Comparison of ENCODE assay signal across 1 cellular context in the genomic region with DNA sequence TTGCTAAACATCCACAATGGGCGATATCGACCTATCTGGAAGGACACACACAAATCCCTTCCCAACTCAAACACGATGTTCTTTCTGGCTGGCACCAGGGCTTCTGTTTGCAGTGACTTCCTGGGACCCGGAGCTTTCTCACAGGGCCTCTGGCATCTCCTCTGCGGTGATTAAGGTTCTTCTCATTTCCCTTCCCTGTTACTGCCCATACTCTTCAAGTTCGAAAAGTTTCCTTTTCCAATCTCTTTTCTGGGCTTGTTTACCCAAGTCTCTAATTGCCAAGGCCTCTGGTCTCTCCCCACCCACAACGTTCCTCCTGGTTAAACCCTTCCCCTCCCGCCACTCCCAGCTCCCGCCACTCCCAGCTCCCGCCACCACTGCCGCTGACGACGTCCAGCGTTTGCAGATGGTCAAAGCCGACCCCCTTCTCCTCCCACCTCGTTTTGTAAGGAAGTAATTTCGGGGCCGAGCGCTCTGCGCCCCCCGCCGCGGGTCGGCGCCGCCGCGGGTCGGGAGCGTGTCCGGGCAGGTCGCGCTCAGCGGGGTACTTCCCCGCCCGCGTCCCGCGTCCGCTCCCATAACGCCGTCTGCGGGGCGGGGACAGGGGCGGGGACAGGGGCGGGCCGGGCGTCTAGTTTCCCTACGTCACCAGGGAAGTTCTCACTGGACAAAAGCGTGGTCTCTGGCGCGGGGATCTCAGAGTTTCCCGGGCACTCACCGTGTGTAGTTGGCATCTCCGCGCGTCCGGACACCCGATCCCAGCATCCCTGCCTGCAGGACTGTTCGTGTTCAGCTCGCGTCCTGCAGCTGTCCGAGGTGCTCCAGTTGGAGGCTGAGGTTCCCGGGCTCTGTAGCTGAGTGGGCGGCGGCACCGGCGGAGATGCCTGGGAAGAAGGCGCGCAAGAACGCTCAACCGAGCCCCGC.
TF ChIP-seq lines count a peak whose summit lies in the region.

A gene (plus strand): TSS at position 699 of the 924 bp plus-strand sequence. CDS start 182 bp downstream, at position 881.

TF ChIP-seq in K562, 482 proteins besides CTCF, POLR2A, EP300 and RAD21 (continued from another document):
- peak; percentile 91 for TF ChIP-seq POLR2H (tag; IDR thresholded peaks at IDR 0.05; ENCODE audit: low read depth)
- 0 out of 4 replicates have a peak, but pooled peaks of 1 of the 2 experiments have one; percentile 43 for TF ChIP-seq HDAC1 (IDR thresholded peaks at IDR 0.05)
- no peak for TF ChIP-seq ATF7 (IDR thresholded peaks at IDR 0.05)
- no peak for TF ChIP-seq SP2 (IDR thresholded peaks at IDR 0.05; ENCODE audit: extremely low read depth, low read depth, low read length, poor library complexity, severe bottlenecking)
- TF ChIP-seq, protein P1, sequence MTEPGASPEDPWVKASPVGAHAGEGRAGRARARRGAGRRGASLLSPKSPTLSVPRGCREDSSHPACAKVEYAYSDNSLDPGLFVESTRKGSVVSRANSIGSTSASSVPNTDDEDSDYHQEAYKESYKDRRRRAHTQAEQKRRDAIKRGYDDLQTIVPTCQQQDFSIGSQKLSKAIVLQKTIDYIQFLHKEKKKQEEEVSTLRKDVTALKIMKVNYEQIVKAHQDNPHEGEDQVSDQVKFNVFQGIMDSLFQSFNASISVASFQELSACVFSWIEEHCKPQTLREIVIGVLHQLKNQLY (CRISPR knock-in tag; conservative IDR thresholded peaks at IDR 0.05), result no peak
- TF ChIP-seq TEAD4 (IDR thresholded peaks at IDR 0.05; ENCODE audit: low read length), result no peak
- TF ChIP-seq TEAD4 (CRISPR knock-in tag; IDR thresholded peaks at IDR 0.05; ENCODE audit: borderline replicate concordance), result no peak
- TF ChIP-seq OTX1 (CRISPR knock-in tag; IDR thresholded peaks at IDR 0.05), result no peak
- no peak for TF ChIP-seq ESRRA (IDR thresholded peaks at IDR 0.05; ENCODE audit: borderline replicate concordance, low read depth)
- TF ChIP-seq, protein P2, sequence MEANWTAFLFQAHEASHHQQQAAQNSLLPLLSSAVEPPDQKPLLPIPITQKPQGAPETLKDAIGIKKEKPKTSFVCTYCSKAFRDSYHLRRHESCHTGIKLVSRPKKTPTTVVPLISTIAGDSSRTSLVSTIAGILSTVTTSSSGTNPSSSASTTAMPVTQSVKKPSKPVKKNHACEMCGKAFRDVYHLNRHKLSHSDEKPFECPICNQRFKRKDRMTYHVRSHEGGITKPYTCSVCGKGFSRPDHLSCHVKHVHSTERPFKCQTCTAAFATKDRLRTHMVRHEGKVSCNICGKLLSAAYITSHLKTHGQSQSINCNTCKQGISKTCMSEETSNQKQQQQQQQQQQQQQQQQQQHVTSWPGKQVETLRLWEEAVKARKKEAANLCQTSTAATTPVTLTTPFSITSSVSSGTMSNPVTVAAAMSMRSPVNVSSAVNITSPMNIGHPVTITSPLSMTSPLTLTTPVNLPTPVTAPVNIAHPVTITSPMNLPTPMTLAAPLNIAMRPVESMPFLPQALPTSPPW (CRISPR knock-in tag; IDR thresholded peaks at IDR 0.05), result peak; percentile 83
- TF ChIP-seq POLR3G (IDR thresholded peaks at IDR 0.05; ENCODE audit: extremely low read depth, insufficient read length, insufficient replicate concordance), result no peak
- TF ChIP-seq, protein P3, sequence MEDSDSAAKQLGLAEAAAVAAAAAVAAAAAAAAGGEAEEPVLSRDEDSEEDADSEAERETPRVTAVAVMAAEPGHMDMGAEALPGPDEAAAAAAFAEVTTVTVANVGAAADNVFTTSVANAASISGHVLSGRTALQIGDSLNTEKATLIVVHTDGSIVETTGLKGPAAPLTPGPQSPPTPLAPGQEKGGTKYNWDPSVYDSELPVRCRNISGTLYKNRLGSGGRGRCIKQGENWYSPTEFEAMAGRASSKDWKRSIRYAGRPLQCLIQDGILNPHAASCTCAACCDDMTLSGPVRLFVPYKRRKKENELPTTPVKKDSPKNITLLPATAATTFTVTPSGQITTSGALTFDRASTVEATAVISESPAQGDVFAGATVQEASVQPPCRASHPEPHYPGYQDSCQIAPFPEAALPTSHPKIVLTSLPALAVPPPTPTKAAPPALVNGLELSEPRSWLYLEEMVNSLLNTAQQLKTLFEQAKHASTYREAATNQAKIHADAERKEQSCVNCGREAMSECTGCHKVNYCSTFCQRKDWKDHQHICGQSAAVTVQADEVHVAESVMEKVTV (CRISPR knock-in tag; IDR thresholded peaks at IDR 0.05), result no peak
- TF ChIP-seq, protein P4, sequence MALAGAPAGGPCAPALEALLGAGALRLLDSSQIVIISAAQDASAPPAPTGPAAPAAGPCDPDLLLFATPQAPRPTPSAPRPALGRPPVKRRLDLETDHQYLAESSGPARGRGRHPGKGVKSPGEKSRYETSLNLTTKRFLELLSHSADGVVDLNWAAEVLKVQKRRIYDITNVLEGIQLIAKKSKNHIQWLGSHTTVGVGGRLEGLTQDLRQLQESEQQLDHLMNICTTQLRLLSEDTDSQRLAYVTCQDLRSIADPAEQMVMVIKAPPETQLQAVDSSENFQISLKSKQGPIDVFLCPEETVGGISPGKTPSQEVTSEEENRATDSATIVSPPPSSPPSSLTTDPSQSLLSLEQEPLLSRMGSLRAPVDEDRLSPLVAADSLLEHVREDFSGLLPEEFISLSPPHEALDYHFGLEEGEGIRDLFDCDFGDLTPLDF (CRISPR knock-in tag; IDR thresholded peaks at IDR 0.05), result no peak
- TF ChIP-seq NFIX (CRISPR knock-in tag; IDR thresholded peaks at IDR 0.05; ENCODE audit: low read depth), result no peak
- no peak for TF ChIP-seq ZNF668 (CRISPR knock-in tag; IDR thresholded peaks at IDR 0.05)
- no peak for TF ChIP-seq NCOA4 (IDR thresholded peaks at IDR 0.05; ENCODE audit: partially characterized antibody)
